Comparison of ENCODE assay signal across 22 cellular contexts in the genomic region with DNA sequence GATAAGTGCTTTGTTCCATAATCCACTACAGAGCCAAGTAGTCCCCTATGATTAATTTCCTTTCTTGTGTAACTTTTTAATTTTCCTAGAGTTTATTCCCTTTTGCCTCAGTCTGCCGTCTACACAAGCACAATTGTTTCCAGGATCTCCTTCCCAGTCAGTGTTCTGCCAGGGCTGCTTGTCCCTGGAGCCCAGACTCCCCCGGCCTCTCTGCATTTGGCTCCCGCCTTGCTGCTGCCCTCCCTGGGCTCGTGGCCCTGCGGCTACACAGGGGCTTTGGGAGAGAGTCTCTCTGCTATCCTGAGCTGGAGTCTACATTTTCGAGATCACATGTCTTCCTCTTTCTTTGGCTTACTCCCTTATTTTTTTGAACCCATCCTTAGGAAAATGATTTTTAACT. TPM values are rescaled to one million over a fixed set of nuclear protein-coding genes. Genes with fewer than 3 reads are reported as not detected.
DNase-seq lines count a peak whose midpoint lies in the region; ATAC-seq and TF ChIP-seq lines count a peak whose summit lies in the region.
"Had no signal": no experiment of that assay in that cellular context is flagged by ENCODE, and none has a peak within 500 bp of the region (broad histone marks: within the 10 kb centered on the region; RNA-seq: fewer than 3 reads in every experiment).

No MANE protein-coding gene starts in this region.

- no peak for TF ChIP-seq POLR2A in gastrocnemius medialis (IDR thresholded peaks at IDR 0.05)

- H3K4me3 Mint-ChIP-seq in chondrocyte (ENCODE audit: unreplicated experiment): no peak overlapping the region
- no peak overlapping the region for H3K4me3 Mint-ChIP-seq in HFFc6
- H3K4me3 Mint-ChIP-seq: activated B cell treated with CpG ODN at 0.5 μM for 24 hours, CD14-positive monocyte had no signal

- no peak overlapping the region for H3K4me3 ChIP-seq in gastrocnemius medialis
- H3K4me3 ChIP-seq: stomach, upper lobe of left lung had no signal

- ATAC-seq in gastrocnemius medialis: no peak
- ATAC-seq in HG03520 (IDR thresholded peaks at IDR 0.05; ENCODE audit: unreplicated experiment): no peak

- no peaks in the 10 kb centered on the region for H3K36me3 Mint-ChIP-seq in chondrocyte (ENCODE audit: low read depth)
- H3K36me3 Mint-ChIP-seq in HFFc6 (ENCODE audit: low read depth): peaks cover 18% of the 10 kb centered on the region
- H3K36me3 Mint-ChIP-seq: CD14-positive monocyte had no signal

- DNase-seq in GM10266 (ENCODE audit: extremely low spot score) (peak; percentile 3), chondrocyte (ENCODE audit: low spot score) (peak; percentile 40), iPS-NIHi7 (ENCODE audit: extremely low spot score) (peak; percentile 31), gastrocnemius medialis (no peak), NK-92 (lab: John Stamatoyannopoulos, UW; ENCODE audit: unreplicated experiment) (no peak), HFFc6 (no peak), amygdala (lab: John Stamatoyannopoulos, UW) (no peak)
- DNase-seq: activated B cell treated with CpG ODN at 0.5 μM for 24 hours; activated CD4-positive, alpha-beta T cell treated with anti-CD3 and anti-CD28 coated beads, Interleukin-2, amount 50 U/mL, for 4 hours; activated gamma-delta T cell; activated T-cell treated with anti-CD3 and anti-CD28 coated beads for 4 hours; dermis blood vessel endothelial cell; Karpas-422; NCI-H187; NCI-H748 treated with DMSO at 0.1 percent for 48 hours; retina; T-helper 9 cell; upper lobe of left lung had no signal

- H3K27me3 ChIP-seq in gastrocnemius medialis: no peaks in the 10 kb centered on the region
- H3K27me3 ChIP-seq: breast epithelium, stomach, upper lobe of left lung had no signal

- no peaks in the 10 kb centered on the region for H3K4me1 ChIP-seq in gastrocnemius medialis
- H3K4me1 ChIP-seq: stomach, upper lobe of left lung had no signal

- H3K27ac Mint-ChIP-seq in chondrocyte (ENCODE audit: unreplicated experiment): no peak overlapping the region
- H3K27ac Mint-ChIP-seq in HFFc6: no peak overlapping the region
- H3K27ac Mint-ChIP-seq: activated B cell treated with CpG ODN at 0.5 μM for 24 hours, CD14-positive monocyte had no signal

- H3K27ac ChIP-seq in gastrocnemius medialis: peak overlapping the region in 3 of 4 donors; percentile 9 to 59 (median 33)
- H3K27ac ChIP-seq: stomach, upper lobe of left lung had no signal

- no peaks in the 10 kb centered on the region for H3K36me3 ChIP-seq in gastrocnemius medialis
- H3K36me3 ChIP-seq: breast epithelium, stomach, upper lobe of left lung had no signal

- H3K9me3 ChIP-seq in gastrocnemius medialis: no peaks in the 10 kb centered on the region
- H3K9me3 ChIP-seq: breast epithelium, stomach, upper lobe of left lung had no signal

- H3K4me1 Mint-ChIP-seq in chondrocyte (ENCODE audit: low read depth) (peaks cover 20% of the 10 kb centered on the region), HFFc6 (ENCODE audit: low read depth) (peaks cover 47% of the 10 kb centered on the region)
- H3K4me1 Mint-ChIP-seq: activated B cell treated with CpG ODN at 0.5 μM for 24 hours, CD14-positive monocyte had no signal

- intact Hi-C loops in gastrocnemius medialis (cut with DNase I; ENCODE audit: low total_unique reads): no loop called here

- H3K9me3 Mint-ChIP-seq in chondrocyte (ENCODE audit: low read depth) (no peaks in the 10 kb centered on the region), HFFc6 (no peaks in the 10 kb centered on the region)
- H3K9me3 Mint-ChIP-seq: activated B cell treated with CpG ODN at 0.5 μM for 24 hours had no signal

- TF ChIP-seq CTCF in GM10266 (IDR thresholded peaks at IDR 0.05; ENCODE audit: control insufficient read depth, insufficient read depth, low read depth, missing control alignments) (no peak), chondrocyte (IDR thresholded peaks at IDR 0.05) (no peak), gastrocnemius medialis (IDR thresholded peaks at IDR 0.05 in 4 of 5, conservative IDR thresholded peaks at IDR 0.05 in 1 of 5) (no peak), HFFc6 (IDR thresholded peaks at IDR 0.05) (no peak)

- in situ Hi-C loops in gastrocnemius medialis (cut with MboI; ENCODE audit: low sequenced_read_pairs in 4 of 4): no loop called here

- H3K27me3 Mint-ChIP-seq in chondrocyte (ENCODE audit: low read depth) (no peaks in the 10 kb centered on the region), HFFc6 (ENCODE audit: insufficient read depth) (peaks cover 6% of the 10 kb centered on the region; the same call in 1 of the 2 replicates)

RNA-seq across cellular contexts. Expression of a gene that starts 9.2 kb away (rescaled TPM):
- 0.77 to 1.3 TPM (median 1.0 TPM) in 3 replicates for total RNA-seq in chondrocyte
- 1 to 10 TPM in 1 of 4 donors, under 1 TPM in 3; 0.41 to 3.3 (median 0.54) TPM for total RNA-seq in gastrocnemius medialis
- total RNA-seq in HFFc6 (2021; fragmentation: NEBNext Ultra II Directional; extraction: Animal tissue kit (Norgen Biotek cat#: 25700)): 1 to 10 TPM; 1.9 to 8.0 (median 7.2) TPM

Comparison
In these comparisons a context has a peak if more than half of its experiments do, and no peak if none do; other contexts are left out.
1. DNase-seq: peak in GM10266 (single experiment), chondrocyte (single experiment) and iPS-NIHi7 (single experiment); none in gastrocnemius medialis (0 of 2), NK-92 (single experiment), HFFc6 (single experiment) and amygdala (0 of 56).